23 cellular contexts compared by ENCODE assay signal in genomic region chr16:30348113-30348512, GRCh38. TPM values are rescaled to one million over a fixed set of nuclear protein-coding genes. Genes with fewer than 3 reads are reported as not detected.
"Had no signal": no experiment of that assay in that cellular context is flagged by ENCODE, and none has a peak within 500 bp of the region (broad histone marks: within the 10 kb centered on the region; RNA-seq: fewer than 3 reads in every experiment).

No MANE protein-coding gene starts in this region.

- H3K9me3 Mint-ChIP-seq: effector memory CD8-positive, alpha-beta T cell; natural killer cell; neural crest cell; stimulated activated naive CD8-positive, alpha-beta T cell treated with anti-CD3 and anti-CD28 coated beads, Interleukin-15, Interleukin-2, amounts not matched to agents 100 ng/mL and 50 ng/mL, for 24 hours had no signal

- H3K4me1 Mint-ChIP-seq: neural crest cell had no signal

- H3K27me3 Mint-ChIP-seq: effector memory CD8-positive, alpha-beta T cell; progenitor cell of endocrine pancreas; stimulated activated naive CD8-positive, alpha-beta T cell treated with anti-CD3 and anti-CD28 coated beads, Interleukin-15, Interleukin-2, amounts not matched to agents 100 ng/mL and 50 ng/mL, for 24 hours had no signal

- H3K36me3 ChIP-seq: ovary, uterus had no signal

- DNase-seq: effector memory CD8-positive, alpha-beta T cell; gastrocnemius medialis; heart right ventricle; hypothalamus; mammary epithelial cell; natural killer cell; nucleus accumbens; ovary; right cardiac atrium; small intestine; stimulated activated CD4-positive, alpha-beta T cell treated with anti-CD3 and anti-CD28 coated beads, Interleukin-2, amount 100 ng/mL, for 48 hours; tibial artery; uterus had no signal

- H3K27ac Mint-ChIP-seq: progenitor cell of endocrine pancreas; stimulated activated naive CD8-positive, alpha-beta T cell treated with anti-CD3 and anti-CD28 coated beads, Interleukin-15, Interleukin-2, amounts not matched to agents 100 ng/mL and 50 ng/mL, for 24 hours had no signal

- H3K9me3 ChIP-seq: esophagus muscularis mucosa, gastrocnemius medialis, heart right ventricle, mucosa of descending colon, ovary, tibial artery, upper lobe of left lung, uterus had no signal

- H3K4me3 ChIP-seq: esophagus muscularis mucosa, gastrocnemius medialis, heart right ventricle, mucosa of descending colon, ovary, tibial artery, upper lobe of left lung, uterus had no signal

- H3K36me3 Mint-ChIP-seq: natural killer cell had no signal

- H3K4me3 Mint-ChIP-seq: effector memory CD8-positive, alpha-beta T cell; neural crest cell; stimulated activated naive CD8-positive, alpha-beta T cell treated with anti-CD3 and anti-CD28 coated beads, Interleukin-15, Interleukin-2, amounts not matched to agents 100 ng/mL and 50 ng/mL, for 24 hours had no signal

- H3K27ac ChIP-seq: epithelial cell of prostate, esophagus muscularis mucosa, gastrocnemius medialis, heart right ventricle, ovary, tibial artery, upper lobe of left lung, uterus had no signal

RNA-seq across cellular contexts. Expression of gene MYL11, which starts 26.5 kb away (rescaled TPM):
- total RNA-seq: esophagus muscularis mucosa, fibroblast of villous mesenchyme, heart right ventricle, left lobe of liver, mammary epithelial cell, neural crest cell, temporal lobe had no signal
